Comparison of ENCODE assay signal across 11 cellular contexts in genomic region chr9:3473402-3473801, GRCh38. TPM values are rescaled to one million over a fixed set of nuclear protein-coding genes. Genes with fewer than 3 reads are reported as not detected.
DNase-seq lines count a peak whose midpoint lies in the region; ATAC-seq and TF ChIP-seq lines count a peak whose summit lies in the region.
"Had no signal": no experiment of that assay in that cellular context is flagged by ENCODE, and none has a peak within 500 bp of the region (broad histone marks: within the 10 kb centered on the region; RNA-seq: fewer than 3 reads in every experiment).

No MANE protein-coding gene starts in this region.

- H3K9me3 Mint-ChIP-seq in memory B cell: peaks cover 7% of the 10 kb centered on the region
- H3K9me3 Mint-ChIP-seq: central memory CD8-positive, alpha-beta T cell had no signal

- no peaks in the 10 kb centered on the region for H3K27me3 Mint-ChIP-seq in memory B cell
- H3K27me3 Mint-ChIP-seq: central memory CD8-positive, alpha-beta T cell had no signal

- no peaks in the 10 kb centered on the region for H3K9me3 ChIP-seq in PC-3 (ENCODE audit: low read length)
- H3K9me3 ChIP-seq: vagina had no signal

- ATAC-seq in GM18520 (IDR thresholded peaks at IDR 0.05; ENCODE audit: unreplicated experiment): peak; percentile 28
- ATAC-seq in GM21825 (IDR thresholded peaks at IDR 0.05; ENCODE audit: unreplicated experiment): peak; percentile 47
- ATAC-seq in memory B cell (ENCODE audit: low read depth): peak; percentile 84
- no peak for ATAC-seq in left lobe of liver
- no peak for ATAC-seq in HG02763 (IDR thresholded peaks at IDR 0.05; ENCODE audit: unreplicated experiment)
- ATAC-seq in PC-3: no peak

- CTCF ChIA-PET in PC-3 (lab: Charles Lee): interaction anchor here (0.6 kb wide), 1 partner anchor 183 kb away, joined by 4 read pairs; no protein-coding TSS in a partner anchor

- H3K36me3 ChIP-seq in PC-3 (ENCODE audit: low read depth, low read length): no peaks in the 10 kb centered on the region
- H3K36me3 ChIP-seq: vagina had no signal

- H3K4me2 ChIP-seq in PC-3 (ENCODE audit: low read length): no peak overlapping the region

- no peaks in the 10 kb centered on the region for H3K9me2 ChIP-seq in PC-3 (replicated peaks; ENCODE audit: low read length)

- peaks cover 35% of the 10 kb centered on the region for H3K4me1 Mint-ChIP-seq in memory B cell

- H3K4me3 ChIP-seq in PC-3 (ENCODE audit: low read length): no peak overlapping the region
- H3K4me3 ChIP-seq: vagina had no signal

- BruUV-seq in PC-3 (replicated peaks; lab: Mats Ljungman, UMichigan): no TSS peak

- POLR2A ChIA-PET in PC-3 (lab: Charles Lee; ENCODE audit: unreplicated experiment): no interaction called here

- H3K36me3 Mint-ChIP-seq in memory B cell: peaks cover 7% of the 10 kb centered on the region

- H3K79me2 ChIP-seq in PC-3 (ENCODE audit: low read length): no peaks in the 10 kb centered on the region

- H3K4me1 ChIP-seq in PC-3 (ENCODE audit: insufficient read depth, low read length): no peaks in the 10 kb centered on the region
- H3K4me1 ChIP-seq: vagina had no signal

- no peak overlapping the region for H3K4me3 Mint-ChIP-seq in memory B cell
- H3K4me3 Mint-ChIP-seq: central memory CD8-positive, alpha-beta T cell had no signal

- no peak overlapping the region for H3K27ac ChIP-seq in PC-3 (ENCODE audit: low read length)
- H3K27ac ChIP-seq: vagina had no signal

- no peak overlapping the region for H2AFZ ChIP-seq in PC-3 (ENCODE audit: low read length)

- no peaks in the 10 kb centered on the region for H3F3A ChIP-seq in PC-3 (ENCODE audit: low read length, unreplicated experiment)

- H4K20me1 ChIP-seq in PC-3 (ENCODE audit: low read length): no peaks in the 10 kb centered on the region

- H3K9ac ChIP-seq in PC-3 (ENCODE audit: low read length): no peak overlapping the region

- no peaks in the 10 kb centered on the region for H3K27me3 ChIP-seq in PC-3 (ENCODE audit: low read length)
- H3K27me3 ChIP-seq: vagina had no signal

- intact Hi-C loops in PC-3 (cut with micrococcal nuclease): no loop called here

- TF ChIP-seq CTCF in PC-3 (conservative IDR thresholded peaks at IDR 0.05; ENCODE audit: low read depth, low read length): no peak

- H3K27ac Mint-ChIP-seq in memory B cell: peak overlapping the region; percentile 43

- DNase-seq in MV-4-11 (lab: John Stamatoyannopoulos, UW) (peak; percentile 62), memory B cell (ENCODE audit: low spot score in 2 of 2) (no peak), left lobe of liver (ENCODE audit: low spot score) (no peak), PC-3 (no peak)
- DNase-seq in activated CD4-positive, alpha-beta T cell treated with anti-CD3 and anti-CD28 coated beads, Interleukin-2, amount 50 U/mL, for 48 hours: no peak
- DNase-seq: posterior cingulate gyrus had no signal

RNA-seq across cellular contexts. Expression of gene RFX3, which starts 52.4 kb away (rescaled TPM):
- total RNA-seq in left lobe of liver: 2.6 TPM
- total RNA-seq in PC-3 (2014; rRNA removed): 2.3 and 4.5 TPM in 2 replicates

Comparison
In these comparisons a context has a peak if more than half of its experiments do, and no peak if none do; other contexts are left out.
1. ATAC-seq: peak in GM18520 (single experiment), GM21825 (single experiment) and memory B cell (single experiment); none in left lobe of liver (single experiment), HG02763 (single experiment) and PC-3 (single experiment).